In the genomic region with DNA sequence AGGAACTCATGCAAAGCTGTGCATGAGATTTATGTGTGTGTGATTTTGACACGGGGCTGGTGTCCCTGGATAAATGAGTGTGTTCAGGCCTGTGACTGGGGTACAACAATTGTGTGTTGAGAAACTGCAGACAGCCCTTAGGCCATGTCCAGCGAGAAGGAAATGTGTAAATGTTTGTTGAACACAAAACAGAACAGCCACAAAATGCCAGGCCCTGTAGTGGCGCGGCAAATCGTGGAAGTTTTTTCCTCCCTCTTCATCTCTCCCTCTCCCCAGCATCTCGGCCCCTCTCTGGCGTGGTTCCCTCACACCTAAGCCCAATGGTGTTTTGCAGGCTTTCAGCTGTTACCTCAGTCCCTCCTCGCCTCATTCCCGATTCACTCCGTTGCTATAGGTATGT, we compare ENCODE assay signal across 24 cellular contexts. TPM values are rescaled to one million over a fixed set of nuclear protein-coding genes. Genes with fewer than 3 reads are reported as not detected.
"Had no signal": no experiment of that assay in that cellular context is flagged by ENCODE, and none has a peak within 500 bp of the region (broad histone marks: within the 10 kb centered on the region; RNA-seq: fewer than 3 reads in every experiment).

No MANE protein-coding gene starts in this region.

- H3K4me2 ChIP-seq: KMS-11 had no signal

- H3K9me3 ChIP-seq: SJSA1 had no signal

- H3K4me1 ChIP-seq: SJSA1 had no signal

- H3K9me3 Mint-ChIP-seq: IgD-negative memory B cell had no signal

- ATAC-seq: K562 had no signal

- H3K4me3 ChIP-seq: K562, SJSA1, SK-N-MC had no signal

- H3K36me3 Mint-ChIP-seq: IgD-negative memory B cell had no signal

- H3K4me3 Mint-ChIP-seq: IgD-negative memory B cell had no signal

- H3K36me3 ChIP-seq: SJSA1 had no signal

- H3K27ac ChIP-seq: HL-60, KMS-11, SJSA1, SK-N-MC had no signal

- H3K9ac ChIP-seq: KMS-11 had no signal

- H3K27ac Mint-ChIP-seq: IgD-negative memory B cell had no signal

- DNase-seq: Kasumi-1, MM.1S, NCI-H1048, NCI-H1105, NCI-H1417, NCI-H1436 treated with DMSO at 0.1 percent for 48 hours, NCI-H187, NCI-H2029, NCI-H2081 treated with DMSO at 0.1 percent for 48 hours, NCI-H2171, NCI-H226, NCI-H446, NCI-H510A, NCI-H524 treated with DMSO at 0.1 percent for 48 hours, Right ventricle myocardium superior, RPMI8226, SIG-M5 had no signal

RNA-seq across cellular contexts. Expression of a gene that starts 10.6 kb away (rescaled TPM):
- polyA plus RNA-seq: IgD-negative memory B cell had no signal

RNA-seq across cellular contexts. Expression of a gene that starts 19.5 kb away (rescaled TPM):
- total RNA-seq: M059J, Right ventricle myocardium superior, SJSA1 had no signal
- polyA plus RNA-seq: IgD-negative memory B cell had no signal
